In genomic region chr20:3775457-3775856, GRCh38 we compare ENCODE assay signal across 6 cellular contexts. TPM values are rescaled to one million over a fixed set of nuclear protein-coding genes. Genes with fewer than 3 reads are reported as not detected.
"Had no signal": no experiment of that assay in that cellular context is flagged by ENCODE, and none has a peak within 500 bp of the region (broad histone marks: within the 10 kb centered on the region; RNA-seq: fewer than 3 reads in every experiment).

No MANE protein-coding gene starts in this region.

- DNase-seq: H9, HCEC 1CT, IMR-90 had no signal

- H3K4me3 Mint-ChIP-seq: GM23338, H9 had no signal

- H3K4me2 ChIP-seq: GM23338 had no signal

- H3K4me3 ChIP-seq: GM23338, K562 had no signal

- H3K9me3 Mint-ChIP-seq: GM23338, H9 had no signal

- ATAC-seq: GM23338, K562 had no signal

- H3K27ac Mint-ChIP-seq: GM23338, H9 had no signal

- H2AFZ ChIP-seq: GM23338 had no signal

RNA-seq across cellular contexts. Expression of gene SPEF1, which starts 5.8 kb away (rescaled TPM):
- total RNA-seq: IMR-90, K562 had no signal
- polyA plus RNA-seq: K562 had no signal

RNA-seq across cellular contexts. Expression of gene HSPA12B, which starts 43.0 kb away (rescaled TPM):
- total RNA-seq: HT-29, IMR-90 had no signal
- polyA plus RNA-seq: IMR-90 had no signal
